ENCODE assay signal across 33 cellular contexts in genomic region chr10:59799421-59799820, GRCh38. TPM values are rescaled to one million over a fixed set of nuclear protein-coding genes. Genes with fewer than 3 reads are reported as not detected.
"Had no signal": no experiment of that assay in that cellular context is flagged by ENCODE, and none has a peak within 500 bp of the region (broad histone marks: within the 10 kb centered on the region; RNA-seq: fewer than 3 reads in every experiment).

No MANE protein-coding gene starts in this region.

- H3K4me3 Mint-ChIP-seq: activated CD4-positive, alpha-beta memory T cell treated with anti-CD3 and anti-CD28 coated beads for 36 hours; activated T-cell treated with anti-CD3 and anti-CD28 coated beads, Interleukin-2, amount 50 U/mL, for 24 hours; activated T-helper 17 cell treated with anti-CD3 and anti-CD28 coated beads, Interleukin-2, amount 50 U/mL, for 72 hours; endodermal cell; natural killer cell; stimulated activated memory B cell treated with anti-CD40 and anti-IgM and Interleukin-4, amounts not matched to agents 10 μg/mL and 1 μg/mL and 100 μg/mL, for 72 hours; stimulated activated naive CD8-positive, alpha-beta T cell treated with anti-CD3 and anti-CD28 coated beads, Interleukin-15, amount 100 ng/mL, for 72 hours had no signal

- DNase-seq: activated CD4-positive, alpha-beta memory T cell treated with anti-CD3 and anti-CD28 coated beads for 36 hours; activated CD4-positive, alpha-beta T cell treated with anti-CD3 and anti-CD28 coated beads for 48 hours; activated CD8-positive, alpha-beta memory T cell treated with anti-CD3 and anti-CD28 coated beads, Interleukin-2, amount 50 U/mL, for 48 hours; activated gamma-delta T cell treated with Interleukin-2 at 50 U/mL for 16 hours; activated naive CD4-positive, alpha-beta T cell treated with anti-CD3 and anti-CD28 coated beads, Interleukin-2, amount 50 U/mL, for 16 hours; activated T-cell treated with anti-CD3 and anti-CD28 coated beads, Interleukin-2, amount 50 U/mL, for 24 hours; amniotic stem cell; brain microvascular endothelial cell; endodermal cell; gastrocnemius medialis; glutamatergic neuron; left lung; lower lobe of right lung; mesenchymal stem cell; natural killer cell; ovary; right lobe of liver; small intestine; stimulated activated CD4-positive, alpha-beta T cell treated with anti-CD3 and anti-CD28 coated beads, Interleukin-4, amount 100 ng/mL, for 24 hours; stimulated activated naive CD8-positive, alpha-beta T cell treated with anti-CD3 and anti-CD28 coated beads, Interleukin-15, amount 100 ng/mL, for 72 hours; thyroid gland; upper lobe of right lung had no signal

- H3K9me3 ChIP-seq: gastrocnemius medialis, left lung, lower lobe of right lung, neutrophil, ovary, right lobe of liver, thyroid gland, upper lobe of right lung had no signal

- FAIRE-seq: astrocyte, islet of Langerhans, small intestine had no signal

- H3K36me3 ChIP-seq: ovary had no signal

- H3K4me3 ChIP-seq: gastrocnemius medialis, left lung, lower lobe of right lung, ovary, right lobe of liver, thyroid gland, upper lobe of right lung had no signal

- H3K27ac ChIP-seq: brain microvascular endothelial cell, gastrocnemius medialis, left lung, lower lobe of right lung, neutrophil, ovary, right lobe of liver, upper lobe of right lung, VCaP had no signal

- H3K9me3 Mint-ChIP-seq: activated T-cell treated with anti-CD3 and anti-CD28 coated beads, Interleukin-2, amount 50 U/mL, for 24 hours; activated T-helper 17 cell treated with anti-CD3 and anti-CD28 coated beads, Interleukin-2, amount 50 U/mL, for 72 hours; natural killer cell; stimulated activated memory B cell treated with anti-CD40 and anti-IgM and Interleukin-4, amounts not matched to agents 10 μg/mL and 1 μg/mL and 100 μg/mL, for 72 hours; stimulated activated naive CD8-positive, alpha-beta T cell treated with anti-CD3 and anti-CD28 coated beads, Interleukin-15, amount 100 ng/mL, for 72 hours had no signal

- ATAC-seq: activated CD4-positive, CD25-positive, alpha-beta regulatory T cell treated with anti-CD3 and anti-CD28 coated beads, Interleukin-2, amount 50 U/mL, for 24 hours; activated T-helper 17 cell treated with anti-CD3 and anti-CD28 coated beads, Interleukin-2, amount 50 U/mL, for 72 hours; esophagus mucosa; gastrocnemius medialis; left lung; lower lobe of right lung; natural killer cell; right lobe of liver; stimulated activated memory B cell treated with anti-CD40 and anti-IgM and Interleukin-4, amounts not matched to agents 10 μg/mL and 1 μg/mL and 100 μg/mL, for 72 hours; stimulated activated naive CD8-positive, alpha-beta T cell treated with anti-CD3 and anti-CD28 coated beads, Interleukin-15, amount 100 ng/mL, for 72 hours; upper lobe of right lung had no signal

- H3K27ac Mint-ChIP-seq: activated CD4-positive, alpha-beta memory T cell treated with anti-CD3 and anti-CD28 coated beads for 36 hours; activated T-helper 17 cell treated with anti-CD3 and anti-CD28 coated beads, Interleukin-2, amount 50 U/mL, for 72 hours; endodermal cell; natural killer cell; progenitor cell of endocrine pancreas; stimulated activated memory B cell treated with anti-CD40 and anti-IgM and Interleukin-4, amounts not matched to agents 10 μg/mL and 1 μg/mL and 100 μg/mL, for 72 hours had no signal

- H3K27me3 Mint-ChIP-seq: activated CD4-positive, alpha-beta memory T cell treated with anti-CD3 and anti-CD28 coated beads for 36 hours; activated T-cell treated with anti-CD3 and anti-CD28 coated beads, Interleukin-2, amount 50 U/mL, for 24 hours; activated T-helper 17 cell treated with anti-CD3 and anti-CD28 coated beads, Interleukin-2, amount 50 U/mL, for 72 hours; progenitor cell of endocrine pancreas; stimulated activated memory B cell treated with anti-CD40 and anti-IgM and Interleukin-4, amounts not matched to agents 10 μg/mL and 1 μg/mL and 100 μg/mL, for 72 hours; stimulated activated naive CD8-positive, alpha-beta T cell treated with anti-CD3 and anti-CD28 coated beads, Interleukin-15, amount 100 ng/mL, for 72 hours had no signal

- H3K27me3 ChIP-seq: brain microvascular endothelial cell, gastrocnemius medialis, left lung, neutrophil, ovary, right lobe of liver, thyroid gland, upper lobe of right lung had no signal

- H3K4me1 Mint-ChIP-seq: activated T-helper 17 cell treated with anti-CD3 and anti-CD28 coated beads, Interleukin-2, amount 50 U/mL, for 72 hours; endodermal cell had no signal

- H3K4me1 ChIP-seq: left lung, lower lobe of right lung, right lobe of liver, thyroid gland, upper lobe of right lung had no signal

RNA-seq across cellular contexts. Expression of gene MRLN, which starts 46.2 kb away (rescaled TPM):
- total RNA-seq: activated CD4-positive, alpha-beta memory T cell treated with anti-CD3 and anti-CD28 coated beads for 36 hours; astrocyte; cardiac septum; endodermal cell; esophagus mucosa; left lung; lower lobe of right lung; natural killer cell; progenitor cell of endocrine pancreas; renal cortical epithelial cell; right lobe of liver; thyroid gland; upper lobe of right lung had no signal
- polyA plus RNA-seq: ovary, small intestine had no signal
